Comparison of ENCODE assay signal across 8 cellular contexts in genomic region chr14:55270832-55271571, GRCh38. TPM values are rescaled to one million over a fixed set of nuclear protein-coding genes. Genes with fewer than 3 reads are reported as not detected.
DNase-seq lines count a peak whose midpoint lies in the region; ATAC-seq and TF ChIP-seq lines count a peak whose summit lies in the region.

Gene FBXO34 (plus strand): TSS chr14:55271421. CDS start chr14:55350391, 78,970 bp downstream.

- peak; percentile 94 for TF ChIP-seq CTCF in PC-9 (conservative IDR thresholded peaks at IDR 0.05)

- CTCF ChIA-PET in PC-9 (lab: Charles Lee): interaction anchor here (0.7 to 1.1 kb wide), 5 partner anchors 9 to 157 kb away, joined by 3 to 17 read pairs (median 3); no protein-coding TSS in a partner anchor

- H3K27ac ChIP-seq in PC-9: peak within 1 kb of the TSS; percentile 71

- no peaks in the 10 kb centered on the region for H3F3A ChIP-seq in PC-9 (ENCODE audit: insufficient read depth, low read depth)

- H3K9me3 Mint-ChIP-seq in activated T-cell treated with anti-CD3 and anti-CD28 coated beads, Interleukin-2, amount 50 U/mL, for 24 hours: no peaks in the 10 kb centered on the region

- peak within 1 kb of the TSS; percentile 94 for H3K27ac Mint-ChIP-seq in activated T-cell treated with anti-CD3 and anti-CD28 coated beads, Interleukin-2, amount 50 U/mL, for 24 hours

- H3K9ac ChIP-seq in mucosa of stomach (ENCODE audit: low read length): peak within 1 kb of the TSS; percentile 97

- H3K36me3 Mint-ChIP-seq in activated T-cell treated with anti-CD3 and anti-CD28 coated beads, Interleukin-2, amount 50 U/mL, for 24 hours (ENCODE audit: low read depth): peaks cover 10% of the 10 kb centered on the region

- peaks cover 22% of the 10 kb centered on the region; the same call in 1 of the 2 replicates for H4K20me1 ChIP-seq in PC-9 (ENCODE audit: insufficient read depth)

- H3K9me2 ChIP-seq in PC-9 (ENCODE audit: insufficient read depth): no peaks in the 10 kb centered on the region

- intact Hi-C loops in PC-9 (cut with micrococcal nuclease; ENCODE audit: unreplicated experiment): loop anchor here (1.0 to 5.0 kb wide), 5 partner anchors 58 to 159 kb away; partner anchors contain the start of gene ATG14

- no peaks in the 10 kb centered on the region for H3K27me3 Mint-ChIP-seq in activated T-cell treated with anti-CD3 and anti-CD28 coated beads, Interleukin-2, amount 50 U/mL, for 24 hours

- H3K36me3 ChIP-seq in PC-9 (ENCODE audit: low read depth): no peaks in the 10 kb centered on the region
- H3K36me3 ChIP-seq in mucosa of stomach (ENCODE audit: control insufficient read depth, insufficient read depth, low read length): no peaks in the 10 kb centered on the region

- peak within 1 kb of the TSS; percentile 90 for H3K4me2 ChIP-seq in PC-9

- peak within 1 kb of the TSS; percentile 84 for H2AFZ ChIP-seq in PC-9

- TSS peak; percentile 90 for BruUV-seq in PC-9 (replicated peaks; lab: Mats Ljungman, UMichigan)

- H3K27me3 ChIP-seq in PC-9 (ENCODE audit: insufficient read depth, low read depth) (no peaks in the 10 kb centered on the region), mucosa of stomach (ENCODE audit: control insufficient read depth, insufficient read depth, low read length) (no peaks in the 10 kb centered on the region)

- peak within 1 kb of the TSS; percentile 87 for H3K4me3 Mint-ChIP-seq in activated T-cell treated with anti-CD3 and anti-CD28 coated beads, Interleukin-2, amount 50 U/mL, for 24 hours

- H3K4me1 ChIP-seq in PC-9 (replicated peaks; ENCODE audit: insufficient read depth) (peaks cover 37% of the 10 kb centered on the region), mucosa of stomach (ENCODE audit: control insufficient read depth, insufficient read depth, low read length) (peaks cover 10% of the 10 kb centered on the region)

- TF ChIP-seq POLR2A in erythroblast (IDR thresholded peaks at IDR 0.05; ENCODE audit: low read length): peak; percentile 90

- H3K9me3 ChIP-seq in PC-9 (ENCODE audit: insufficient read depth, low read depth) (no peaks in the 10 kb centered on the region), mucosa of stomach (ENCODE audit: control insufficient read depth, low read length) (no peaks in the 10 kb centered on the region)

- peak; percentile 82 for ATAC-seq in GM21576 (IDR thresholded peaks at IDR 0.05; ENCODE audit: unreplicated experiment)

- peak within 1 kb of the TSS; percentile 90 for H3K4me3 ChIP-seq in Jurkat, Clone E6-1 (ENCODE audit: low read length)
- H3K4me3 ChIP-seq in PC-9 (peak within 1 kb of the TSS; percentile 98), mucosa of stomach (ENCODE audit: low read length) (peak within 1 kb of the TSS; percentile 94)

- POLR2A ChIA-PET in PC-9 (lab: Charles Lee; ENCODE audit: unreplicated experiment): no interaction called here

- peaks cover 43% of the 10 kb centered on the region for H3K79me2 ChIP-seq in PC-9 (ENCODE audit: low read depth)

- DNase-seq in DMS53 (lab: John Stamatoyannopoulos, UW) (peak; percentile 98), PC-9 (peak; percentile 86 to 99), erythroblast (lab: John Stamatoyannopoulos, UW) (peak; percentile 98 to 100)
- peak; percentile 94 for DNase-seq in Jurkat, Clone E6-1 (ENCODE audit: low read depth, low spot score)
- DNase-seq in activated T-cell treated with anti-CD3 and anti-CD28 coated beads, Interleukin-2, amount 50 U/mL, for 24 hours: peak; percentile 100
- peak; percentile 99 for DNase-seq in stimulated activated CD8-positive, alpha-beta memory T cell treated with anti-CD3 and anti-CD28 coated beads, Interleukin-7, amount 100 ng/mL, for 24 hours (ENCODE audit: low read depth)

- H3K4me1 Mint-ChIP-seq in activated T-cell treated with anti-CD3 and anti-CD28 coated beads, Interleukin-2, amount 50 U/mL, for 24 hours (ENCODE audit: low read depth): peaks cover 42% of the 10 kb centered on the region

RNA-seq across cellular contexts. Expression of gene FBXO34, which starts in this region (rescaled TPM):
- polyA plus RNA-seq in Jurkat, Clone E6-1 (2012; ENCODE audit: insufficient read depth, insufficient read length): 24.5 TPM
- 32.8 and 33.1 TPM in 2 replicates for total RNA-seq in PC-9 (2021)

Comparison
In these comparisons a context has a peak if more than half of its experiments do, and no peak if none do; other contexts are left out.
1. Peak in every context shown above with its lines: DNase-seq, ATAC-seq, H3K4me3 ChIP-seq and H3K27ac ChIP-seq.